ENCODE assay signal across 4 cellular contexts in genomic region chrX:137028699-137029098, GRCh38.
A peak's percentile ranks its signal among the peaks of the same experiment; 100 is the strongest.
TF ChIP-seq lines count a peak whose summit lies in the region.

No MANE protein-coding gene starts in this region.

TF ChIP-seq in A549, 52 proteins besides CTCF, POLR2A, EP300 and RAD21:
- TF ChIP-seq ZSCAN20 (CRISPR knock-in tag; IDR thresholded peaks at IDR 0.05): no peak
- no peak for TF ChIP-seq MYC (IDR thresholded peaks at IDR 0.05; ENCODE audit: borderline replicate concordance, low read length)
- TF ChIP-seq HOXB13 (CRISPR knock-in tag; IDR thresholded peaks at IDR 0.05; ENCODE audit: low read depth): no peak
- no peak for TF ChIP-seq BHLHE40 (IDR thresholded peaks at IDR 0.05; ENCODE audit: low read depth, low read length)
- TF ChIP-seq RFX5 (IDR thresholded peaks at IDR 0.05): no peak
- no peak for TF ChIP-seq HDAC2 (IDR thresholded peaks at IDR 0.05)
- no peak for TF ChIP-seq RCOR1 (IDR thresholded peaks at IDR 0.05; ENCODE audit: low read depth, low read length)
- no peak for TF ChIP-seq POLR2AphosphoS2 (conservative IDR thresholded peaks at IDR 0.05; ENCODE audit: low read length)
- no peak for TF ChIP-seq REST (IDR thresholded peaks at IDR 0.05)
- no peak for TF ChIP-seq MAZ (IDR thresholded peaks at IDR 0.05; ENCODE audit: borderline replicate concordance, low read depth, low read length)
- no peak for TF ChIP-seq TFCP2L1 (CRISPR knock-in tag; IDR thresholded peaks at IDR 0.05)
- TF ChIP-seq FOSB (CRISPR knock-in tag; IDR thresholded peaks at IDR 0.05): no peak
- no peak for TF ChIP-seq NR3C1 (IDR thresholded peaks at IDR 0.05)
- TF ChIP-seq KDM5A (IDR thresholded peaks at IDR 0.05): no peak
TF ChIP-seq in A549: peak in this region for 0.

TF ChIP-seq in IMR-90, 13 proteins besides CTCF, POLR2A, EP300 and RAD21:
- no peak for TF ChIP-seq FOS (IDR thresholded peaks at IDR 0.05; ENCODE audit: low read depth, low read length)
- TF ChIP-seq CEBPB (IDR thresholded peaks at IDR 0.05; ENCODE audit: low read depth, low read length): peak; percentile 66

TF ChIP-seq in K562, 482 proteins besides CTCF, POLR2A, EP300 and RAD21:
- no peak for TF ChIP-seq ZNF518B (CRISPR knock-in tag; IDR thresholded peaks at IDR 0.05)
- peak; percentile 61; the same call in 1 of the 2 replicates for TF ChIP-seq CEBPB (tag; IDR thresholded peaks at IDR 0.05)

TF ChIP-seq in endothelial cell of umbilical vein, 7 proteins besides CTCF, POLR2A, EP300 and RAD21:
- TF ChIP-seq MYC (IDR thresholded peaks at IDR 0.05; ENCODE audit: low read depth, low read length) (no peak), JUN (IDR thresholded peaks at IDR 0.05; ENCODE audit: borderline replicate concordance, insufficient read depth, insufficient read length, low read depth) (no peak), POLR2AphosphoS5 (IDR thresholded peaks at IDR 0.05; ENCODE audit: insufficient read depth, low read depth, low read length) (no peak), MAX (IDR thresholded peaks at IDR 0.05; ENCODE audit: insufficient read depth, insufficient read length) (no peak), FOS (IDR thresholded peaks at IDR 0.05; ENCODE audit: borderline replicate concordance, insufficient read depth, low read length) (no peak), EZH2 (IDR thresholded peaks at IDR 0.05; ENCODE audit: borderline replicate concordance, low read depth, low read length, severe bottlenecking) (no peak), GATA2 (IDR thresholded peaks at IDR 0.05; ENCODE audit: insufficient read depth, insufficient read length, low read depth, low read length) (no peak)
